ENCODE assay signal across 23 cellular contexts in the genomic region with DNA sequence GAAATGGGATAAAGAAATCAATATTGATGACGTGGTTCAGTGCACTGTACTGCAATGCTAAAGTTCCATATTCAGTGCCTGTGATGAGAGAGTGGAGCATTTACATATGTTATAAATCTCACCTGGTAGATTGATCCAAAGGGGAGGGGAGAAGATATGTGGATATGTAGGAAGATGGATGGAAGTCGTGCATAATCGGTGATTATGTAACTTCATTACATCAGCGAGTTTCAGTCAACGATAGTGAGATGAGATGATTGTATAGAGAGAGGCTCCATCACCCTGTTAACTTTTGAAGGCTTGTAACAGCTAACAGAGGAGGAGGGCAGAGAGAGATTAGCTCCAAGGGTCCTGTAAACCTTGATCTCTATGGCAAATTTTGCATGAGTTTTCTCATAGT. TPM values are rescaled to one million over a fixed set of nuclear protein-coding genes. Genes with fewer than 3 reads are reported as not detected.
DNase-seq lines count a peak whose midpoint lies in the region; ATAC-seq, FAIRE-seq and TF ChIP-seq lines count a peak whose summit lies in the region.
"Had no signal": no experiment of that assay in that cellular context is flagged by ENCODE, and none has a peak within 500 bp of the region (broad histone marks: within the 10 kb centered on the region; RNA-seq: fewer than 3 reads in every experiment).

No MANE protein-coding gene starts in this region.

- no peak overlapping the region for H3K9ac ChIP-seq in adipocyte (ENCODE audit: low read length)

- no peaks in the 10 kb centered on the region for H3K9me3 Mint-ChIP-seq in GM23338
- no peaks in the 10 kb centered on the region for H3K9me3 Mint-ChIP-seq in activated naive CD8-positive, alpha-beta T cell treated with anti-CD3 and anti-CD28 coated beads, Interleukin-2, amount 50 U/mL, for 24 hours
- H3K9me3 Mint-ChIP-seq: activated CD4-positive, alpha-beta memory T cell treated with anti-CD3 and anti-CD28 coated beads for 36 hours; activated naive CD4-positive, alpha-beta T cell treated with anti-CD3 and anti-CD28 coated beads, Interleukin-2, amount 50 U/mL, for 24 hours; HFFc6; memory B cell; nephron; stimulated activated naive CD8-positive, alpha-beta T cell treated with anti-CD3 and anti-CD28 coated beads, Interleukin-15, Interleukin-2, amounts not matched to agents 100 ng/mL and 50 ng/mL, for 24 hours had no signal

- H3K27me3 ChIP-seq in GM23338 (ENCODE audit: insufficient read depth) (no peaks in the 10 kb centered on the region), adipocyte (replicated peaks; ENCODE audit: control insufficient read depth, insufficient read depth, low read length) (peaks cover 43% of the 10 kb centered on the region), adrenal gland (peaks cover 47% of the 10 kb centered on the region)
- H3K27me3 ChIP-seq: MG63 had no signal

- 38 to 59% (median 42%) methylated on average over 5 of the region's 5 CpGs for WGBS in adrenal gland, 4 donors

- H3K4me3 ChIP-seq in GM23338 (no peak overlapping the region), adipocyte (ENCODE audit: low read length) (peak overlapping the region; percentile 48), fibroblast of pulmonary artery (replicated peaks; ENCODE audit: low read depth, low read length) (peak overlapping the region; percentile 65), adrenal gland (no peak overlapping the region)

- no peak overlapping the region for H3K27ac Mint-ChIP-seq in GM23338
- no peak overlapping the region for H3K27ac Mint-ChIP-seq in activated naive CD8-positive, alpha-beta T cell treated with anti-CD3 and anti-CD28 coated beads, Interleukin-2, amount 50 U/mL, for 24 hours
- H3K27ac Mint-ChIP-seq: activated CD4-positive, alpha-beta memory T cell treated with anti-CD3 and anti-CD28 coated beads for 36 hours; activated naive CD4-positive, alpha-beta T cell treated with anti-CD3 and anti-CD28 coated beads, Interleukin-2, amount 50 U/mL, for 24 hours; HFFc6; memory B cell; nephron; stimulated activated naive CD8-positive, alpha-beta T cell treated with anti-CD3 and anti-CD28 coated beads, Interleukin-15, Interleukin-2, amounts not matched to agents 100 ng/mL and 50 ng/mL, for 24 hours had no signal

- H2AFZ ChIP-seq in GM23338: no peak overlapping the region

- no peak for FAIRE-seq in GM19239 (lab: Jason Lieb, UNC)

- H3K27ac ChIP-seq in GM23338 (ENCODE audit: low read depth): no peak overlapping the region
- H3K27ac ChIP-seq in adrenal gland: no peak overlapping the region
- H3K27ac ChIP-seq: gastrocnemius medialis, VCaP had no signal

- DNase-seq in GM23338 (ENCODE audit: low spot score) (no peak), adipocyte (ENCODE audit: low read depth) (no peak), fibroblast of pulmonary artery (ENCODE audit: low read depth) (no peak), putamen (ENCODE audit: low spot score) (peak; percentile 64), adrenal gland (no peak), GM19239 (ENCODE audit: insufficient read length, low spot score) (no peak)
- no peak for DNase-seq in stimulated activated naive CD8-positive, alpha-beta T cell treated with anti-CD3 and anti-CD28 coated beads, Interleukin-15, Interleukin-2, amounts not matched to agents 100 U/mL and 50 U/mL, for 24 hours
- no peak for DNase-seq in activated naive CD8-positive, alpha-beta T cell treated with anti-CD3 and anti-CD28 coated beads, Interleukin-2, amount 50 U/mL, for 24 hours
- DNase-seq: activated CD4-positive, alpha-beta memory T cell treated with anti-CD3 and anti-CD28 coated beads for 36 hours; activated T-cell treated with anti-CD3 and anti-CD28 coated beads, Interleukin-2, amount 50 U/mL, for 48 hours; COR-L47; EL; gastrocnemius medialis; HFFc6; MG63; NCI-H1694; NCI-H226; NK-92 treated with Interleukin-12 subunit alpha and Interleukin-12 subunit beta, amount 100 ng/mL, for 24 hours had no signal

- H3K4me2 ChIP-seq in GM23338: peak overlapping the region; percentile 48; the same call in 1 of the 2 replicates

- no peaks in the 10 kb centered on the region for H3K27me3 Mint-ChIP-seq in GM23338 (ENCODE audit: insufficient read depth, low read depth, poor library complexity)
- peaks cover 6% of the 10 kb centered on the region for H3K27me3 Mint-ChIP-seq in activated naive CD8-positive, alpha-beta T cell treated with anti-CD3 and anti-CD28 coated beads, Interleukin-2, amount 50 U/mL, for 24 hours
- H3K27me3 Mint-ChIP-seq: activated CD4-positive, alpha-beta memory T cell treated with anti-CD3 and anti-CD28 coated beads for 36 hours; activated naive CD4-positive, alpha-beta T cell treated with anti-CD3 and anti-CD28 coated beads, Interleukin-2, amount 50 U/mL, for 24 hours; memory B cell; stimulated activated naive CD8-positive, alpha-beta T cell treated with anti-CD3 and anti-CD28 coated beads, Interleukin-15, Interleukin-2, amounts not matched to agents 100 ng/mL and 50 ng/mL, for 24 hours had no signal

- no peaks in the 10 kb centered on the region for H3F3A ChIP-seq in GM23338 (replicated peaks; ENCODE audit: low read depth)

- no peaks in the 10 kb centered on the region for H3K79me2 ChIP-seq in GM23338 (replicated peaks; ENCODE audit: insufficient read depth)

- H3K36me3 ChIP-seq in GM23338 (ENCODE audit: insufficient read depth): no peaks in the 10 kb centered on the region
- H3K36me3 ChIP-seq in adipocyte (ENCODE audit: control insufficient read depth, insufficient read depth, low read length, severe bottlenecking): no peaks in the 10 kb centered on the region
- H3K36me3 ChIP-seq in adrenal gland (replicated peaks in 1 of 2): no peaks in the 10 kb centered on the region
- H3K36me3 ChIP-seq: gastrocnemius medialis, MG63 had no signal

- no peak for TF ChIP-seq CTCF in GM23338 (conservative IDR thresholded peaks at IDR 0.05; ENCODE audit: low read depth in 2 of 2)
- no peak for TF ChIP-seq CTCF in fibroblast of pulmonary artery (IDR thresholded peaks at IDR 0.05; ENCODE audit: low read length, missing control alignments)
- TF ChIP-seq CTCF in adrenal gland (IDR thresholded peaks at IDR 0.05): no peak

- H3K4me1 Mint-ChIP-seq in GM23338: peaks cover 15% of the 10 kb centered on the region; the same call in 2 of the 3 replicates
- H3K4me1 Mint-ChIP-seq in activated naive CD8-positive, alpha-beta T cell treated with anti-CD3 and anti-CD28 coated beads, Interleukin-2, amount 50 U/mL, for 24 hours: no peaks in the 10 kb centered on the region
- H3K4me1 Mint-ChIP-seq: activated naive CD4-positive, alpha-beta T cell treated with anti-CD3 and anti-CD28 coated beads, Interleukin-2, amount 50 U/mL, for 24 hours; memory B cell had no signal

- H3K9me2 ChIP-seq in GM23338 (ENCODE audit: insufficient read depth): no peaks in the 10 kb centered on the region

- no peak overlapping the region for H3K4me3 Mint-ChIP-seq in GM23338
- no peak overlapping the region for H3K4me3 Mint-ChIP-seq in activated naive CD8-positive, alpha-beta T cell treated with anti-CD3 and anti-CD28 coated beads, Interleukin-2, amount 50 U/mL, for 24 hours
- H3K4me3 Mint-ChIP-seq: activated CD4-positive, alpha-beta memory T cell treated with anti-CD3 and anti-CD28 coated beads for 36 hours; activated naive CD4-positive, alpha-beta T cell treated with anti-CD3 and anti-CD28 coated beads, Interleukin-2, amount 50 U/mL, for 24 hours; HFFc6; memory B cell; nephron; stimulated activated naive CD8-positive, alpha-beta T cell treated with anti-CD3 and anti-CD28 coated beads, Interleukin-15, Interleukin-2, amounts not matched to agents 100 ng/mL and 50 ng/mL, for 24 hours had no signal

- H3K9me3 ChIP-seq in adipocyte (ENCODE audit: control insufficient read depth, low read length) (no peaks in the 10 kb centered on the region), adrenal gland (replicated peaks in 1 of 3) (no peaks in the 10 kb centered on the region)
- H3K9me3 ChIP-seq: gastrocnemius medialis, MG63 had no signal

- no peaks in the 10 kb centered on the region for H3K36me3 Mint-ChIP-seq in GM23338 (ENCODE audit: low read depth)
- no peaks in the 10 kb centered on the region for H3K36me3 Mint-ChIP-seq in activated naive CD8-positive, alpha-beta T cell treated with anti-CD3 and anti-CD28 coated beads, Interleukin-2, amount 50 U/mL, for 24 hours (ENCODE audit: low read depth)
- H3K36me3 Mint-ChIP-seq: activated CD4-positive, alpha-beta memory T cell treated with anti-CD3 and anti-CD28 coated beads for 36 hours; activated naive CD4-positive, alpha-beta T cell treated with anti-CD3 and anti-CD28 coated beads, Interleukin-2, amount 50 U/mL, for 24 hours; memory B cell had no signal

- H3K4me1 ChIP-seq in GM23338 (ENCODE audit: insufficient read depth) (peaks cover 25% of the 10 kb centered on the region), adipocyte (ENCODE audit: control insufficient read depth, insufficient read depth, low read length) (no peaks in the 10 kb centered on the region), adrenal gland (replicated peaks in 1 of 2) (no peaks in the 10 kb centered on the region)
- H3K4me1 ChIP-seq: gastrocnemius medialis had no signal

- no peak for TF ChIP-seq POLR2A in adrenal gland (IDR thresholded peaks at IDR 0.05)

- intact Hi-C loops in adrenal gland (cut with DNase I): no loop called here

- no peak for ATAC-seq in GM23338
- no peak for ATAC-seq in stimulated activated naive CD8-positive, alpha-beta T cell treated with anti-CD3 and anti-CD28 coated beads, Interleukin-15, Interleukin-2, amounts not matched to agents 100 U/mL and 50 U/mL, for 24 hours
- no peak for ATAC-seq in activated naive CD8-positive, alpha-beta T cell treated with anti-CD3 and anti-CD28 coated beads, Interleukin-2, amount 50 U/mL, for 24 hours
- ATAC-seq: gastrocnemius medialis had no signal

- H4K20me1 ChIP-seq in GM23338 (replicated peaks; ENCODE audit: insufficient read depth): no peaks in the 10 kb centered on the region

RNA-seq across cellular contexts. Expression of a gene that starts 1.8 kb away (rescaled TPM):
- total RNA-seq in GM23338 (2014; rRNA removed; shearing (Covaris generic)): 0.23 and 0.49 TPM in 2 replicates
- polyA plus RNA-seq in GM23338 (2016; fragmentation: Nextera tagmentation; extraction: Ambion mirVana): 0.18 TPM in 1 of 2 replicates, not detected in the other
- total RNA-seq in adrenal gland: not detected
- not detected for polyA plus RNA-seq in adrenal gland
- total RNA-seq: activated CD4-positive, alpha-beta memory T cell treated with anti-CD3 and anti-CD28 coated beads for 36 hours; HFFc6 had no signal

Comparison
In these comparisons a context has a peak if more than half of its experiments do, and no peak if none do; other contexts are left out.
1. H3K4me3 ChIP-seq: peak in adipocyte (single experiment) and fibroblast of pulmonary artery (single experiment); none in GM23338 (single experiment) and adrenal gland (0 of 4).